In genomic region chr21:15999741-16000140, GRCh38 we compare ENCODE assay signal across 20 cellular contexts.
DNase-seq lines count a peak whose midpoint lies in the region; TF ChIP-seq lines count a peak whose summit lies in the region.
"Had no signal": no experiment of that assay in that cellular context is flagged by ENCODE, and none has a peak within 500 bp of the region (broad histone marks: within the 10 kb centered on the region; RNA-seq: fewer than 3 reads in every experiment).

No MANE protein-coding gene starts in this region.

- TF ChIP-seq CTCF in mesothelial cell of epicardium (IDR thresholded peaks at IDR 0.05; ENCODE audit: unreplicated experiment) (no peak), prostate gland (IDR thresholded peaks at IDR 0.05) (no peak), SK-N-SH (IDR thresholded peaks at IDR 0.05) (no peak)

- H3K4me3 ChIP-seq in prostate gland (no peak overlapping the region), SK-N-SH (ENCODE audit: low read depth in 2 of 2, low read length in 1 of 2) (no peak overlapping the region)
- H3K4me3 ChIP-seq: BLaER1, GM23248 had no signal

- H3K36me3 Mint-ChIP-seq in mesothelial cell of epicardium, result peaks cover 7% of the 10 kb centered on the region
- H3K36me3 Mint-ChIP-seq in activated T-helper 1 cell treated with anti-CD3 and anti-CD28 coated beads, Interleukin-12 subunit alpha, Interleukin-12 subunit beta, Interleukin-2, Interleukin-4 antibody, amounts not matched to agents 30 ng/mL and 10 ng/mL and 1 ng/mL, durations not matched to agents 14 hours and 24 hours and 36 hours (ENCODE audit: low read depth), result no peaks in the 10 kb centered on the region
- H3K36me3 Mint-ChIP-seq: CD4-positive, CD25-positive, alpha-beta regulatory T cell; CD8-positive, alpha-beta T cell had no signal

- no peaks in the 10 kb centered on the region for H3K9me3 Mint-ChIP-seq in mesothelial cell of epicardium
- no peaks in the 10 kb centered on the region for H3K9me3 Mint-ChIP-seq in activated T-helper 1 cell treated with anti-CD3 and anti-CD28 coated beads, Interleukin-12 subunit alpha, Interleukin-12 subunit beta, Interleukin-2, Interleukin-4 antibody, amounts not matched to agents 30 ng/mL and 10 ng/mL and 1 ng/mL, durations not matched to agents 14 hours and 24 hours and 36 hours
- H3K9me3 Mint-ChIP-seq: CD8-positive, alpha-beta T cell had no signal

- H4K20me1 ChIP-seq in SK-N-SH (ENCODE audit: insufficient read depth), result no peaks in the 10 kb centered on the region
- H4K20me1 ChIP-seq: BLaER1 had no signal

- no peaks in the 10 kb centered on the region for H3K9me2 ChIP-seq in SK-N-SH

- peaks cover 62% of the 10 kb centered on the region for H3K4me1 Mint-ChIP-seq in mesothelial cell of epicardium
- H3K4me1 Mint-ChIP-seq in activated T-helper 1 cell treated with anti-CD3 and anti-CD28 coated beads, Interleukin-12 subunit alpha, Interleukin-12 subunit beta, Interleukin-2, Interleukin-4 antibody, amounts not matched to agents 30 ng/mL and 10 ng/mL and 1 ng/mL, durations not matched to agents 14 hours and 24 hours and 36 hours (ENCODE audit: low read depth), result no peaks in the 10 kb centered on the region
- H3K4me1 Mint-ChIP-seq: B cell; CD4-positive, CD25-positive, alpha-beta regulatory T cell had no signal

- DNase-seq in NCI-H82 (lab: John Stamatoyannopoulos, UW) (peak; percentile 30), NCI-H82 treated with DMSO at 0.1 percent for 48 hours (lab: John Stamatoyannopoulos, UW; ENCODE audit: unreplicated experiment) (no peak), mesothelial cell of epicardium (ENCODE audit: low spot score in 2 of 2, unreplicated experiment in 2 of 2) (no peak), prostate gland (ENCODE audit: low spot score) (no peak), NCI-H2029 treated with DMSO at 0.1 percent for 48 hours (lab: John Stamatoyannopoulos, UW) (no peak), iPS-NIHi11 (ENCODE audit: low spot score) (no peak), SK-N-SH (no peak)
- DNase-seq in activated T-helper 1 cell treated with anti-CD3 and anti-CD28 coated beads, Interleukin-12 subunit alpha, Interleukin-12 subunit beta, Interleukin-2, Interleukin-4 antibody, amounts not matched to agents 30 ng/mL and 10 ng/mL and 1 ng/mL, durations not matched to agents 14 hours and 24 hours and 36 hours (ENCODE audit: low spot score), result no peak
- DNase-seq: Caco-2; CD4-positive, CD25-positive, alpha-beta regulatory T cell; CD8-positive, alpha-beta T cell; DMS153; DND-41; GM23248; H7; HCEC 1CT had no signal

- H3K27me3 Mint-ChIP-seq in mesothelial cell of epicardium (ENCODE audit: low read depth), result no peaks in the 10 kb centered on the region
- no peaks in the 10 kb centered on the region for H3K27me3 Mint-ChIP-seq in activated T-helper 1 cell treated with anti-CD3 and anti-CD28 coated beads, Interleukin-12 subunit alpha, Interleukin-12 subunit beta, Interleukin-2, Interleukin-4 antibody, amounts not matched to agents 30 ng/mL and 10 ng/mL and 1 ng/mL, durations not matched to agents 14 hours and 24 hours and 36 hours (ENCODE audit: insufficient read depth)
- H3K27me3 Mint-ChIP-seq: B cell had no signal

- no peak for TF ChIP-seq POLR2A in prostate gland (IDR thresholded peaks at IDR 0.05)

- 87% methylated on average over 4 of the region's 4 CpGs for WGBS in prostate gland
- WGBS in SK-N-SH (ENCODE audit: low lambda C conversion rate), result 59% methylated on average over 4 of the region's 4 CpGs

- H3K27ac ChIP-seq in prostate gland (peak overlapping the region; percentile 29 to 48), SK-N-SH (ENCODE audit: low read depth in 2 of 2, low read length in 1 of 2) (no peak overlapping the region)
- H3K27ac ChIP-seq: 22Rv1, BLaER1, C4-2B, GM23248 had no signal

- TF ChIP-seq RAD21 in SK-N-SH (IDR thresholded peaks at IDR 0.05; ENCODE audit: low read length), result no peak

- H3K27ac Mint-ChIP-seq in mesothelial cell of epicardium, result peak overlapping the region; percentile 62
- no peak overlapping the region for H3K27ac Mint-ChIP-seq in activated T-helper 1 cell treated with anti-CD3 and anti-CD28 coated beads, Interleukin-12 subunit alpha, Interleukin-12 subunit beta, Interleukin-2, Interleukin-4 antibody, amounts not matched to agents 30 ng/mL and 10 ng/mL and 1 ng/mL, durations not matched to agents 14 hours and 24 hours and 36 hours
- H3K27ac Mint-ChIP-seq: B cell; CD4-positive, CD25-positive, alpha-beta regulatory T cell; CD8-positive, alpha-beta T cell had no signal

- POLR2A ChIA-PET in SK-N-SH (lab: Yijun Ruan, JAX), result no interaction called here

- H3K4me2 ChIP-seq in SK-N-SH, result no peak overlapping the region
- H3K4me2 ChIP-seq: BLaER1 had no signal

- H3K4me3 Mint-ChIP-seq in mesothelial cell of epicardium, result no peak overlapping the region
- H3K4me3 Mint-ChIP-seq in activated T-helper 1 cell treated with anti-CD3 and anti-CD28 coated beads, Interleukin-12 subunit alpha, Interleukin-12 subunit beta, Interleukin-2, Interleukin-4 antibody, amounts not matched to agents 30 ng/mL and 10 ng/mL and 1 ng/mL, durations not matched to agents 14 hours and 24 hours and 36 hours, result no peak overlapping the region
- H3K4me3 Mint-ChIP-seq: B cell; CD4-positive, CD25-positive, alpha-beta regulatory T cell; CD8-positive, alpha-beta T cell had no signal

- no peaks in the 10 kb centered on the region for H3K36me3 ChIP-seq in prostate gland
- no peaks in the 10 kb centered on the region for H3K36me3 ChIP-seq in SK-N-SH (replicated peaks in 1 of 2; ENCODE audit: control insufficient read depth in 1 of 2, insufficient read depth in 2 of 2, low read length in 1 of 2)
- H3K36me3 ChIP-seq: BLaER1 had no signal

- no peaks in the 10 kb centered on the region for H3K4me1 ChIP-seq in prostate gland (replicated peaks)
- no peaks in the 10 kb centered on the region for H3K4me1 ChIP-seq in SK-N-SH (ENCODE audit: control insufficient read depth in 1 of 2, insufficient read depth in 2 of 2, low read depth in 1 of 2, low read length in 1 of 2)
- H3K4me1 ChIP-seq: BLaER1, Caco-2 had no signal

- intact Hi-C loops in prostate gland (cut with DNase I), result loop anchor here (10.0 kb wide), 2 partner anchors 105 to 335 kb away; no protein-coding TSS in a partner anchor
- intact Hi-C loops in activated T-helper 1 cell treated with anti-CD3 and anti-CD28 coated beads, Interleukin-12 subunit alpha, Interleukin-12 subunit beta, Interleukin-2, Interleukin-4 antibody, amounts not matched to agents 30 ng/mL and 10 ng/mL and 1 ng/mL, durations not matched to agents 14 hours and 24 hours and 36 hours (cut with micrococcal nuclease), result no loop called here

- H3K9ac ChIP-seq in SK-N-SH, result no peak overlapping the region
- H3K9ac ChIP-seq: BLaER1, GM23248 had no signal

- no peak overlapping the region for H2AFZ ChIP-seq in SK-N-SH (ENCODE audit: low read depth)
- H2AFZ ChIP-seq: GM23248 had no signal

- TF ChIP-seq EP300 in SK-N-SH (IDR thresholded peaks at IDR 0.05; ENCODE audit: borderline replicate concordance in 1 of 2, low read depth in 1 of 2, low read length in 1 of 2), result no peak

- no peaks in the 10 kb centered on the region for H3K79me2 ChIP-seq in SK-N-SH (ENCODE audit: insufficient read depth)

- H3K9me3 ChIP-seq in prostate gland (no peaks in the 10 kb centered on the region), SK-N-SH (no peaks in the 10 kb centered on the region)
- H3K9me3 ChIP-seq: BLaER1, Caco-2 had no signal

- CTCF ChIA-PET in SK-N-SH (lab: Yijun Ruan, JAX), result interaction anchor here (0.8 kb wide), 1 partner anchor 82 kb away, joined by 4 read pairs; no protein-coding TSS in a partner anchor

- H3K27me3 ChIP-seq in prostate gland (replicated peaks; ENCODE audit: insufficient read depth) (no peaks in the 10 kb centered on the region), SK-N-SH (ENCODE audit: insufficient read depth) (no peaks in the 10 kb centered on the region)
- H3K27me3 ChIP-seq: BLaER1 had no signal

- no peaks in the 10 kb centered on the region for H3F3A ChIP-seq in SK-N-SH (replicated peaks; ENCODE audit: insufficient read depth)

TF ChIP-seq in SK-N-SH, 30 proteins besides CTCF, POLR2A, EP300 and RAD21:
- no peak for TF ChIP-seq JUND (IDR thresholded peaks at IDR 0.05)
- TF ChIP-seq NFIC (IDR thresholded peaks at IDR 0.05; ENCODE audit: borderline replicate concordance), result no peak
- no peak for TF ChIP-seq YY1 (IDR thresholded peaks at IDR 0.05; ENCODE audit: low read depth)
- TF ChIP-seq TEAD4 (IDR thresholded peaks at IDR 0.05; ENCODE audit: borderline replicate concordance, insufficient read depth), result no peak
- no peak for TF ChIP-seq RFX5 (IDR thresholded peaks at IDR 0.05; ENCODE audit: low read length)
- no peak for TF ChIP-seq CHD2 (IDR thresholded peaks at IDR 0.05; ENCODE audit: low read length, partially characterized antibody)
- no peak for TF ChIP-seq GABPA (IDR thresholded peaks at IDR 0.05; ENCODE audit: low read depth)
- TF ChIP-seq MXI1 (IDR thresholded peaks at IDR 0.05; ENCODE audit: low read depth, low read length), result no peak
- TF ChIP-seq TCF12 (IDR thresholded peaks at IDR 0.05), result no peak
TF ChIP-seq in SK-N-SH: peak in this region for 0.

Comparison
In these comparisons a context has a peak if more than half of its experiments do, and no peak if none do; other contexts are left out.
1. H3K27ac ChIP-seq: peak in prostate gland (2 of 2); none in SK-N-SH (0 of 2).